In genomic region chr1:112369389-112370285, GRCh38 we compare ENCODE assay signal across 8 cellular contexts. TPM values are rescaled to one million over a fixed set of nuclear protein-coding genes. Genes with fewer than 3 reads are reported as not detected.
A peak's percentile ranks its signal among the peaks of the same experiment; 100 is the strongest.
DNase-seq lines count a peak whose midpoint lies in the region; ATAC-seq and TF ChIP-seq lines count a peak whose summit lies in the region.

No MANE protein-coding gene starts in this region.

- H3K4me2 ChIP-seq in DOHH2 (ENCODE audit: low read length) = no peak overlapping the region

- no peak overlapping the region for H3K4me3 ChIP-seq in DOHH2 (ENCODE audit: low read length)
- H3K4me3 ChIP-seq in fibroblast of pulmonary artery (replicated peaks; ENCODE audit: low read depth, low read length) = no peak overlapping the region
- H3K4me3 ChIP-seq in neutrophil (ENCODE audit: low read depth in 1 of 2, low read length in 1 of 2) = no peak overlapping the region

- H3K27ac Mint-ChIP-seq in activated T-helper 1 cell treated with anti-CD3 and anti-CD28 coated beads, Interleukin-12 subunit alpha, Interleukin-12 subunit beta, Interleukin-2, Interleukin-4 antibody, amounts not matched to agents 30 ng/mL and 10 ng/mL and 1 ng/mL, durations not matched to agents 14 hours and 24 hours and 36 hours = no peak overlapping the region

- no peaks in the 10 kb centered on the region for H4K20me1 ChIP-seq in DOHH2 (ENCODE audit: control insufficient read depth, insufficient read depth, low read depth, low read length)

- no peaks in the 10 kb centered on the region for H3K9me2 ChIP-seq in DOHH2 (replicated peaks; ENCODE audit: control insufficient read depth, low read length)

- H3K27me3 ChIP-seq in DOHH2 (ENCODE audit: control insufficient read depth, low read length) (peaks cover 10% of the 10 kb centered on the region; the same call in 1 of the 2 replicates), neutrophil (peaks cover 69% of the 10 kb centered on the region)

- DNase-seq in Kasumi-1 (lab: John Stamatoyannopoulos, UW) = peak; percentile 83 to 92
- peak; percentile 73 for DNase-seq in RPMI7951 (ENCODE audit: low read depth)
- DNase-seq in activated T-helper 1 cell treated with anti-CD3 and anti-CD28 coated beads, Interleukin-12 subunit alpha, Interleukin-12 subunit beta, Interleukin-2, Interleukin-4 antibody, amounts not matched to agents 30 ng/mL and 10 ng/mL and 1 ng/mL, durations not matched to agents 14 hours and 24 hours and 36 hours (ENCODE audit: low spot score) = peak; percentile 69
- peak; percentile 87 for DNase-seq in fibroblast of pulmonary artery (ENCODE audit: low read depth)
- DNase-seq in stromal cell of bone marrow (ENCODE audit: low read depth) = peak; percentile 69

- H3F3A ChIP-seq in DOHH2 (ENCODE audit: control insufficient read depth, insufficient read depth) = no peaks in the 10 kb centered on the region

- H3K27ac ChIP-seq in DOHH2 (ENCODE audit: low read depth, low read length) = no peak overlapping the region
- H3K27ac ChIP-seq in neutrophil = no peak overlapping the region

- H3K36me3 ChIP-seq in DOHH2 (ENCODE audit: control insufficient read depth, low read length) (no peaks in the 10 kb centered on the region), neutrophil (no peaks in the 10 kb centered on the region)

- H3K4me1 Mint-ChIP-seq in activated T-helper 1 cell treated with anti-CD3 and anti-CD28 coated beads, Interleukin-12 subunit alpha, Interleukin-12 subunit beta, Interleukin-2, Interleukin-4 antibody, amounts not matched to agents 30 ng/mL and 10 ng/mL and 1 ng/mL, durations not matched to agents 14 hours and 24 hours and 36 hours (ENCODE audit: low read depth) = peaks cover 5% of the 10 kb centered on the region

- H3K4me1 ChIP-seq in DOHH2 (ENCODE audit: control insufficient read depth, low read length) (no peaks in the 10 kb centered on the region), neutrophil (ENCODE audit: control insufficient read depth in 1 of 2, insufficient read depth in 1 of 2, low read depth in 1 of 2, low read length in 1 of 2) (no peaks in the 10 kb centered on the region)

- TF ChIP-seq CTCF in DOHH2 (IDR thresholded peaks at IDR 0.05; ENCODE audit: low read depth, low read length, poor library complexity, severe bottlenecking) = peak; percentile 97
- peak; percentile 100 for TF ChIP-seq CTCF in fibroblast of pulmonary artery (IDR thresholded peaks at IDR 0.05; ENCODE audit: low read length, missing control alignments)
- TF ChIP-seq CTCF in neutrophil (IDR thresholded peaks at IDR 0.05) = peak; percentile 52

- no peaks in the 10 kb centered on the region for H3K79me2 ChIP-seq in DOHH2 (ENCODE audit: control insufficient read depth, low read length)

- H3K4me3 Mint-ChIP-seq in activated T-helper 1 cell treated with anti-CD3 and anti-CD28 coated beads, Interleukin-12 subunit alpha, Interleukin-12 subunit beta, Interleukin-2, Interleukin-4 antibody, amounts not matched to agents 30 ng/mL and 10 ng/mL and 1 ng/mL, durations not matched to agents 14 hours and 24 hours and 36 hours = no peak overlapping the region

- H3K36me3 Mint-ChIP-seq in activated T-helper 1 cell treated with anti-CD3 and anti-CD28 coated beads, Interleukin-12 subunit alpha, Interleukin-12 subunit beta, Interleukin-2, Interleukin-4 antibody, amounts not matched to agents 30 ng/mL and 10 ng/mL and 1 ng/mL, durations not matched to agents 14 hours and 24 hours and 36 hours (ENCODE audit: low read depth) = no peaks in the 10 kb centered on the region

- no peaks in the 10 kb centered on the region for H3K9me3 Mint-ChIP-seq in activated T-helper 1 cell treated with anti-CD3 and anti-CD28 coated beads, Interleukin-12 subunit alpha, Interleukin-12 subunit beta, Interleukin-2, Interleukin-4 antibody, amounts not matched to agents 30 ng/mL and 10 ng/mL and 1 ng/mL, durations not matched to agents 14 hours and 24 hours and 36 hours

- peak; percentile 93 for ATAC-seq in GM21737 (IDR thresholded peaks at IDR 0.05; ENCODE audit: unreplicated experiment)

- intact Hi-C loops in activated T-helper 1 cell treated with anti-CD3 and anti-CD28 coated beads, Interleukin-12 subunit alpha, Interleukin-12 subunit beta, Interleukin-2, Interleukin-4 antibody, amounts not matched to agents 30 ng/mL and 10 ng/mL and 1 ng/mL, durations not matched to agents 14 hours and 24 hours and 36 hours (cut with micrococcal nuclease) = loop anchor here (1.0 to 5.0 kb wide), 3 partner anchors 10 to 887 kb away; no protein-coding TSS in a partner anchor

- H3K27me3 Mint-ChIP-seq in activated T-helper 1 cell treated with anti-CD3 and anti-CD28 coated beads, Interleukin-12 subunit alpha, Interleukin-12 subunit beta, Interleukin-2, Interleukin-4 antibody, amounts not matched to agents 30 ng/mL and 10 ng/mL and 1 ng/mL, durations not matched to agents 14 hours and 24 hours and 36 hours (ENCODE audit: insufficient read depth) = peaks cover 37% of the 10 kb centered on the region

- no peaks in the 10 kb centered on the region for H3K9me3 ChIP-seq in DOHH2 (ENCODE audit: control insufficient read depth, insufficient read depth, low read length)
- no peaks in the 10 kb centered on the region for H3K9me3 ChIP-seq in neutrophil

RNA-seq across cellular contexts. Expression of gene CTTNBP2NL, which starts 26.4 kb away (rescaled TPM):
- 9.9 and 11.9 TPM in 2 replicates for total RNA-seq in RPMI7951 (2014; rRNA removed; shearing (Covaris generic))
- 3.9 and 4.7 TPM in 2 replicates for total RNA-seq in activated T-helper 1 cell treated with anti-CD3 and anti-CD28 coated beads, Interleukin-12 subunit alpha, Interleukin-12 subunit beta, Interleukin-2, Interleukin-4 antibody, amounts not matched to agents 30 ng/mL and 10 ng/mL and 1 ng/mL, durations not matched to agents 14 hours and 24 hours and 36 hours
